Comparison of ENCODE assay signal across 10 cellular contexts in the genomic region with DNA sequence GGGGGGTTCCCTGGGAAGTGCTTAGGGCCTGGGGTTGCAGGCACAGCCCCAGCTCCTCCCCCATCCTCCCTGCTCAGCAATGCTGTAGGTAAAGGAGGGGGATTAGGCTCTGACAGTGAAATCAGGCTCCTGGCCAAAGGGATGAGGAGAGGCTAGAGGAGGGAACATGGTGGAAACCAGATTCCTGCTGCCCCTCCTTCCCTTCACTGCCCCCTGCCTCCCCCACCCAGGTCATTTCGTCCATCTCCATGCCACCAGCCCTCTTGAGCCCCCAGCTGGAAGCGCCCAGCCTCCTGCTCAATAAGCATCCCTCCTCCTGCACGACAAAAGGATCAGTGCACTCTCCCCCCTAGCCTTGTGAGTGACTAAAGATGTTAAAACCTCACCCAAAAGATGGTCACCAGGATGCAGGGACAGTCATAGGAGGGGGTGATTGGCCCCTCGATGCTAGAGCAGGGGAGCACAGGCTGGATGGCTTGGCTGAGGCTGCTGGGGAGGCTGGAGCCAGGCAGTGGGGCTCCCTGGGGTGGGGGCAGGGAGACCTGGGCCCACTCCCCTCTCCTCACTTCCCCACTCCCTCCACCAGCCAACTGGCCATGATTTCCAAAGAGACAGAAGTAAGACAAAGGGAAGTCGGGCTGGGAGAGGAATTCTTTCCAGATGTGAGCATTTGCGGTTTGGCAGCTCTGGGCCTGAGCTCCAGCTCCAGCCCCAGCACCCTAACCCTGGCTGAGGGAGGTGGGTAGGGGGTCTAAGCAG. TPM values are rescaled to one million over a fixed set of nuclear protein-coding genes. Genes with fewer than 3 reads are reported as not detected.
DNase-seq lines count a peak whose midpoint lies in the region; ATAC-seq, FAIRE-seq and TF ChIP-seq lines count a peak whose summit lies in the region.
"Had no signal": no experiment of that assay in that cellular context is flagged by ENCODE, and none has a peak within 500 bp of the region (broad histone marks: within the 10 kb centered on the region; RNA-seq: fewer than 3 reads in every experiment).

No MANE protein-coding gene starts in this region.

- peak; percentile 42 for DNase-seq in AG09309 (ENCODE audit: low read depth)
- DNase-seq in HTR-8/SVneo (ENCODE audit: insufficient read length, low spot score): no peak
- DNase-seq in activated gamma-delta T cell (lab: John Stamatoyannopoulos, UW): no peak
- no peak for DNase-seq in mucosa of descending colon
- DNase-seq: cortex of kidney; MV-4-11; Peyer's patch; stimulated activated CD4-positive, alpha-beta T cell treated with anti-CD3 and anti-CD28 coated beads, Interleukin-4, amount 100 ng/mL, for 4 hours had no signal

- peak overlapping the region; percentile 100 for H3K4me2 ChIP-seq in Loucy (ENCODE audit: low read depth, low read length, poor library complexity, severe bottlenecking)

- ATAC-seq in mucosa of descending colon: no peak

- no peaks in the 10 kb centered on the region for H3K79me2 ChIP-seq in Loucy (ENCODE audit: insufficient read depth, low read length)

- H3K36me3 ChIP-seq in Loucy (ENCODE audit: insufficient read depth, low read length) (no peaks in the 10 kb centered on the region), iPS-15b (ENCODE audit: control insufficient read depth, insufficient read depth, low read length) (no peaks in the 10 kb centered on the region), mucosa of descending colon (ENCODE audit: low read depth) (no peaks in the 10 kb centered on the region)
- H3K36me3 ChIP-seq: Peyer's patch had no signal

- intact Hi-C loops in mucosa of descending colon (cut with DNase I, micrococcal nuclease): no loop called here

- H3K4me3 ChIP-seq in AG09309 (ENCODE audit: control insufficient read depth, low read depth, low read length) (no peak overlapping the region), Loucy (ENCODE audit: low read length, poor library complexity, severe bottlenecking) (no peak overlapping the region), iPS-15b (ENCODE audit: low read depth, low read length) (peak overlapping the region; percentile 82), mucosa of descending colon (no peak overlapping the region)

- FAIRE-seq in HTR-8/SVneo (lab: Jason Lieb, UNC): no peak

- H3K4me1 ChIP-seq in Loucy (ENCODE audit: insufficient read depth, low read length, poor library complexity, severe bottlenecking) (peaks cover 17% of the 10 kb centered on the region), iPS-15b (ENCODE audit: control insufficient read depth, insufficient read depth, low read length) (peaks cover 36% of the 10 kb centered on the region), mucosa of descending colon (ENCODE audit: low read depth) (peaks cover 26% of the 10 kb centered on the region)

- TF ChIP-seq CTCF in AG09309 (IDR thresholded peaks at IDR 0.05; ENCODE audit: control insufficient read depth, insufficient read depth, low read depth, low read length, missing control alignments) (no peak), Loucy (conservative IDR thresholded peaks at IDR 0.05; ENCODE audit: low read length) (no peak), mucosa of descending colon (IDR thresholded peaks at IDR 0.05) (no peak)

- no peaks in the 10 kb centered on the region for H4K20me1 ChIP-seq in Loucy (ENCODE audit: insufficient read depth, low read length, poor library complexity, severe bottlenecking)

- no peak overlapping the region for H3K9ac ChIP-seq in Loucy (ENCODE audit: low read depth, low read length, poor library complexity, severe bottlenecking)
- H3K9ac ChIP-seq in iPS-15b (ENCODE audit: low read depth, low read length): no peak overlapping the region

- no peaks in the 10 kb centered on the region for H3F3A ChIP-seq in Loucy (ENCODE audit: low read depth)

- no peaks in the 10 kb centered on the region for H3K27me3 ChIP-seq in Loucy (ENCODE audit: insufficient read depth, low read length, poor library complexity, severe bottlenecking)
- peaks cover 11% of the 10 kb centered on the region for H3K27me3 ChIP-seq in iPS-15b (ENCODE audit: control insufficient read depth, insufficient read depth, low read length)
- H3K27me3 ChIP-seq: Peyer's patch had no signal

- no peaks in the 10 kb centered on the region for H3K9me2 ChIP-seq in Loucy (replicated peaks; ENCODE audit: low read depth, low read length)

- no peak overlapping the region for H2AFZ ChIP-seq in Loucy (ENCODE audit: low read length)

- H3K9me3 ChIP-seq in Loucy (ENCODE audit: insufficient read depth, low read depth, low read length): no peaks in the 10 kb centered on the region
- no peaks in the 10 kb centered on the region for H3K9me3 ChIP-seq in iPS-15b (ENCODE audit: control insufficient read depth, insufficient read depth, low read length)
- no peaks in the 10 kb centered on the region for H3K9me3 ChIP-seq in mucosa of descending colon
- H3K9me3 ChIP-seq: Peyer's patch had no signal

RNA-seq across cellular contexts. Expression of gene CRABP2, which starts 2.3 kb away (rescaled TPM):
- 1 to 10 TPM in 2 of 3 donors, under 1 TPM in 1; 0.38 to 2.2 (median 1.2) TPM for total RNA-seq in mucosa of descending colon

RNA-seq across cellular contexts. Expression of gene METTL25B, which starts 20.6 kb away (rescaled TPM):
- 10 to 100 TPM; 35.1 to 58.6 (median 44.4) TPM for total RNA-seq in mucosa of descending colon

RNA-seq across cellular contexts. Expression of gene ISG20L2, which starts 20.9 kb away (rescaled TPM):
- total RNA-seq in mucosa of descending colon: 10 to 100 TPM; 27.8 to 33.0 (median 31.0) TPM

RNA-seq across cellular contexts. Expression of gene NES, which starts 30.5 kb away (rescaled TPM):
- 10 to 100 TPM in 1 of 3 donors, 1 to 10 TPM in 2; 3.0 to 11.4 (median 6.4) TPM for total RNA-seq in mucosa of descending colon

RNA-seq across cellular contexts. Expression of gene MRPL24, which starts 33.2 kb away (rescaled TPM):
- 10 to 100 TPM; 50.1 to 61.7 (median 57.6) TPM for total RNA-seq in mucosa of descending colon
